ENCODE assay signal across 11 cellular contexts in the genomic region with DNA sequence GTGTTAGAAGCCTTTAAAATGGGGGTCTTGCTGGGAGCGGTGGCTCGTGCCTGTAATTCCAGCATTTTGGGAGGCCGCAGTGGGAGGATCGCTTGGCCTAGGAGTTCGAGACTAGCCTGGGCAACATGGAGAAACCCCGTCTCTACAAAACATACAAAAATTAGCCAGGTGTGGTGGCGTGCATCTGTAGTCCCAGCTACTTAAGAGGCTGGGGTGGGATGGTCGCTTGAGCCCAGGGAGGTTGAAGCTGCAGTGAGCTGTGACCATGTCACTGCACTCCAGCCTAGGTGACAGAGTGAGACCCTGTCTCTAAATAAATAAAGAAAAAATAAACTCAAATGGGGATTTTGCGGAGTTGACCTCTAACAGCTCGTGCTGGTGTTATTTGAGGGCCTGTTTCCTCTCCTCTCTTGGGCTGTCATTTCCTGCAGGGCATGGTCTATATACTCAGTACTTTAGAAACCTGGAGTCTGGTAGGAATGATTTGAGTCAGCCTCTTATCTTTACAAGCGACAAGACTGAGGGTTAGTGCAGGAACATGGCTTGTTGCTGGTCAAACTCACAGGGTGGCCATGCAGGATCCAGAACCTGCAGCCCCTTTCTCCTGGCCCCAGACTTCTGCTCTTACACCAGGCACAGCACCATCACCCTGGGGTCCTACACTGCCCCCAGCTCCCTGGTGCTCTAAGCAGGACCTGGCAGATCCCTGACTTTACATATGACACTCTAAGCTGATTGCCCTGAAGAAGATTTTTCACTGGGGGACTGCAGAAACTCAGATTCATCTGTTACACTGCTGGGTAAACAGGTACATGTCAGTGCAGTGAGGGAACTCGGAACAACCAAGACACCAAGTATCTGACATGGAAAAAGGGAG. TPM values are rescaled to one million over a fixed set of nuclear protein-coding genes. Genes with fewer than 3 reads are reported as not detected.
DNase-seq lines count a peak whose midpoint lies in the region; ATAC-seq, FAIRE-seq and TF ChIP-seq lines count a peak whose summit lies in the region.
"Had no signal": no experiment of that assay in that cellular context is flagged by ENCODE, and none has a peak within 500 bp of the region (broad histone marks: within the 10 kb centered on the region; RNA-seq: fewer than 3 reads in every experiment).

No MANE protein-coding gene starts in this region.

- intact Hi-C loops in heart right ventricle (cut with DNase I) = loop anchor here in 3 of 10 donors (5.0 to 10.0 kb wide), 3 partner anchors 35 to 52 kb away; no protein-coding TSS in a partner anchor

- H3K4me1 ChIP-seq in BLaER1 = peaks cover 15% of the 10 kb centered on the region
- peaks cover 22 to 97% (median 58%) of the 10 kb centered on the region in 9 donors for H3K4me1 ChIP-seq in heart right ventricle

- DNase-seq in GM19239 (ENCODE audit: insufficient read length, low spot score) (peak; percentile 44), heart right ventricle (no peak), NCI-H2171 treated with DMSO at 0.1 percent for 48 hours (lab: John Stamatoyannopoulos, UW) (no peak), SHP77 (lab: John Stamatoyannopoulos, UW) (no peak), MV-4-11 (lab: John Stamatoyannopoulos, UW) (no peak), COR-L47 (lab: John Stamatoyannopoulos, UW) (no peak)
- DNase-seq: activated effector memory CD4-positive, alpha-beta T cell treated with Interleukin-2 at 50 U/mL for 16 hours had no signal

- no peaks in the 10 kb centered on the region for H3K27me3 ChIP-seq in BLaER1
- H3K27me3 ChIP-seq in heart right ventricle = no peaks in the 10 kb centered on the region
- H3K27me3 ChIP-seq: neutrophil, SJSA1 had no signal

- WGBS in heart right ventricle, 2 donors = 70% methylated on average over 12 of the region's 12 CpGs

- H3K4me2 ChIP-seq in BLaER1 = peak overlapping the region; percentile 57

- peak; percentile 70 for ATAC-seq in HG03196 (IDR thresholded peaks at IDR 0.05; ENCODE audit: unreplicated experiment)
- peak; percentile 25 to 69 (median 44) for ATAC-seq in heart right ventricle

- H3K27ac ChIP-seq in BLaER1 = no peak overlapping the region
- peak overlapping the region; percentile 51 to 88 (median 76) for H3K27ac ChIP-seq in heart right ventricle
- H3K27ac ChIP-seq: neutrophil, SJSA1 had no signal

- peaks cover 4% of the 10 kb centered on the region for H3K9me3 ChIP-seq in BLaER1
- no peaks in the 10 kb centered on the region for H3K9me3 ChIP-seq in heart right ventricle
- H3K9me3 ChIP-seq: neutrophil, SJSA1 had no signal

- peak overlapping the region; percentile 3; the same call in 1 of the 2 replicates for H3K9ac ChIP-seq in BLaER1

- H3K4me3 ChIP-seq in BLaER1 (no peak overlapping the region), heart right ventricle (no peak overlapping the region)
- H3K4me3 ChIP-seq: SJSA1 had no signal

- no peak for TF ChIP-seq CTCF in heart right ventricle (IDR thresholded peaks at IDR 0.05)

- H4K20me1 ChIP-seq in BLaER1 = peaks cover 9% of the 10 kb centered on the region; the same call in 1 of the 2 replicates

- H3K36me3 ChIP-seq in BLaER1 = peaks cover 16% of the 10 kb centered on the region
- peaks cover 0 to 39% (median 7%) of the 10 kb centered on the region in 9 donors for H3K36me3 ChIP-seq in heart right ventricle

- peak; percentile 60 for FAIRE-seq in GM19239 (lab: Jason Lieb, UNC)

RNA-seq across cellular contexts. Expression of a gene that starts 15.1 kb away (rescaled TPM):
- 10 to 100 TPM; 29.8 to 62.7 (median 46.6) TPM for total RNA-seq in heart right ventricle
- polyA plus RNA-seq in heart right ventricle = 10 to 100 TPM; 23.4 to 24.2 TPM
